2 cellular contexts compared by ENCODE assay signal in the genomic region with DNA sequence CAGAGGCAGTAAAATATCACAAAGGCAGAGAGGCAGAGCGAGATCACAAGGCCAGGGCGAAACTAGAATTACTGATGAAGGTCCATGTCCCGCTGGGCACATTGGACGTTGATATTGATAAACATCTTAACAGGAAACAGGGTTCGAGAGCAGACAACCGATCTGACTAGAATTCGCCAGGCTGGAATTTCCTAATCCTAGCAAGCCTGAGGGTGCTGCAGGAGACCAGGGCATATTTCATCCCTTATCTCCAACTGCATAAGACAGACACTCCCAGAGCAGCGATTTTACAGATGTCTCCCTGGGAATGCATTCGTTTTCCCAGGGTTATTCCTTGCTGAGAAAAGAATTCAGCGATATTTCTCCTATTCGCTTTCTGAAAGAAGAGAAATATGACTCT.
TF ChIP-seq lines count a peak whose summit lies in the region.
"Not testable (repeated sequence)": the region's sequence is repeated elsewhere in the genome, so short reads cannot be mapped to it uniquely, and the experiment has no call there.

No MANE protein-coding gene starts in this region.

TF ChIP-seq in HEK293, 187 proteins besides CTCF, POLR2A, EP300 and RAD21:
- TF ChIP-seq TRIM28 (IDR thresholded peaks at IDR 0.05; ENCODE audit: borderline replicate concordance, low read length) (peak; percentile 33; the same call in 1 of the 2 replicates), SETDB1 (IDR thresholded peaks at IDR 0.05; ENCODE audit: insufficient read length, low read length) (peak; percentile 93)

TF ChIP-seq in K562, 482 proteins besides CTCF, POLR2A, EP300 and RAD21:
- 0 out of 2 replicates have a peak, but pooled peaks have one; percentile 8 for TF ChIP-seq ADNP (tag; IDR thresholded peaks at IDR 0.05)
- peak; percentile 64; the same call in 1 of the 2 replicates for TF ChIP-seq CBX5 (IDR thresholded peaks at IDR 0.05; ENCODE audit: borderline replicate concordance, low read depth)
- TF ChIP-seq CBX1 (IDR thresholded peaks at IDR 0.05; ENCODE audit: low read depth), result peak; percentile 31; the same call in 1 of the 2 replicates
- peak; percentile 7 for TF ChIP-seq MEIS2 (IDR thresholded peaks at IDR 0.05; ENCODE audit: partially characterized antibody)
- TF ChIP-seq ZNF445 (CRISPR knock-in tag; IDR thresholded peaks at IDR 0.05; ENCODE audit: low read depth), result 0 out of 2 replicates have a peak, but pooled peaks have one; percentile 37
- 0 out of 2 replicates have a peak, but pooled peaks have one; percentile 16 for TF ChIP-seq TAL1 (IDR thresholded peaks at IDR 0.05)
- peak in 1 of 2 experiments; percentile 43; a peak in 1 of 3 replicates for TF ChIP-seq CBX3 (IDR thresholded peaks at IDR 0.05; ENCODE audit: borderline replicate concordance in 1 of 2, low read length in 2 of 2)
- TF ChIP-seq ZNF263 (CRISPR knock-in tag; IDR thresholded peaks at IDR 0.05; ENCODE audit: borderline replicate concordance), result 0 out of 2 replicates have a peak, but pooled peaks have one; percentile 31
- peak; percentile 30; the same call in 1 of the 2 replicates for TF ChIP-seq SOX6 (IDR thresholded peaks at IDR 0.05)
- 0 out of 2 replicates have a peak, but pooled peaks have one; percentile 9 for TF ChIP-seq TEAD4 (IDR thresholded peaks at IDR 0.05; ENCODE audit: low read length)
- not testable (repeated sequence) for TF ChIP-seq TEAD4 (CRISPR knock-in tag; IDR thresholded peaks at IDR 0.05; ENCODE audit: borderline replicate concordance); NR2C1 (IDR thresholded peaks at IDR 0.05); JUN (CRISPR knock-in tag; IDR thresholded peaks at IDR 0.05; ENCODE audit: borderline replicate concordance)
- peak; percentile 83; the same call in 1 of the 2 replicates for TF ChIP-seq TRIM28 (IDR thresholded peaks at IDR 0.05)
- 0 out of 4 replicates have a peak, but pooled peaks of 1 of the 2 experiments have one; percentile 9 for TF ChIP-seq KDM1A (IDR thresholded peaks at IDR 0.05)
- TF ChIP-seq CBFA2T2 (conservative IDR thresholded peaks at IDR 0.05), result 0 out of 2 replicates have a peak, but pooled peaks have one; percentile 18
- 0 out of 2 replicates have a peak, but pooled peaks have one; percentile 17 for TF ChIP-seq CTBP1 (IDR thresholded peaks at IDR 0.05; ENCODE audit: borderline replicate concordance)
- peak; percentile 58 to 76; a peak in 3 of 4 replicates for TF ChIP-seq TRIM24 (IDR thresholded peaks at IDR 0.05)
- TF ChIP-seq NR2C1 (tag; IDR thresholded peaks at IDR 0.05), result 0 out of 2 replicates have a peak, but pooled peaks have one; percentile 14
- TF ChIP-seq ZEB2 (IDR thresholded peaks at IDR 0.05), result peak; percentile 65; the same call in 1 of the 2 replicates
- TF ChIP-seq, protein P1, sequence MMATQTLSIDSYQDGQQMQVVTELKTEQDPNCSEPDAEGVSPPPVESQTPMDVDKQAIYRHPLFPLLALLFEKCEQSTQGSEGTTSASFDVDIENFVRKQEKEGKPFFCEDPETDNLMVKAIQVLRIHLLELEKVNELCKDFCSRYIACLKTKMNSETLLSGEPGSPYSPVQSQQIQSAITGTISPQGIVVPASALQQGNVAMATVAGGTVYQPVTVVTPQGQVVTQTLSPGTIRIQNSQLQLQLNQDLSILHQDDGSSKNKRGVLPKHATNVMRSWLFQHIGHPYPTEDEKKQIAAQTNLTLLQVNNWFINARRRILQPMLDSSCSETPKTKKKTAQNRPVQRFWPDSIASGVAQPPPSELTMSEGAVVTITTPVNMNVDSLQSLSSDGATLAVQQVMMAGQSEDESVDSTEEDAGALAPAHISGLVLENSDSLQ (IDR thresholded peaks at IDR 0.05), result 0 out of 2 replicates have a peak, but pooled peaks have one; percentile 10
- 0 out of 2 replicates have a peak, but pooled peaks have one; percentile 29 for TF ChIP-seq JUN (IDR thresholded peaks at IDR 0.05; ENCODE audit: borderline replicate concordance, low read depth, low read length)
- TF ChIP-seq MTA3 (IDR thresholded peaks at IDR 0.05; ENCODE audit: borderline replicate concordance), result peak; percentile 54; the same call in 1 of the 2 replicates
- 0 out of 2 replicates have a peak, but pooled peaks have one; percentile 18 for TF ChIP-seq LEF1 (IDR thresholded peaks at IDR 0.05)
- TF ChIP-seq CBFA2T3 (IDR thresholded peaks at IDR 0.05), result 0 out of 2 replicates have a peak, but pooled peaks have one; percentile 28
- TF ChIP-seq CXXC5 (CRISPR knock-in tag; IDR thresholded peaks at IDR 0.05), result peak; percentile 33; the same call in 1 of the 2 replicates
TF ChIP-seq in K562: peak in this region for 23; not testable (repeated sequence) for 459.
